Comparison of ENCODE assay signal across 23 cellular contexts in genomic region chr12:97487470-97487869, GRCh38. TPM values are rescaled to one million over a fixed set of nuclear protein-coding genes. Genes with fewer than 3 reads are reported as not detected.
DNase-seq lines count a peak whose midpoint lies in the region; ATAC-seq and TF ChIP-seq lines count a peak whose summit lies in the region.
"Had no signal": no experiment of that assay in that cellular context is flagged by ENCODE, and none has a peak within 500 bp of the region (broad histone marks: within the 10 kb centered on the region; RNA-seq: fewer than 3 reads in every experiment).

No MANE protein-coding gene starts in this region.

- H3K36me3 Mint-ChIP-seq in H9 (ENCODE audit: insufficient read depth in 1 of 3, low read depth in 3 of 3): peaks cover 8 to 38% (median 29%) of the 10 kb centered on the region in 3 experiments; a peak in 6 of 7 replicates
- H3K36me3 Mint-ChIP-seq in nephron progenitor cell (ENCODE audit: low read depth): no peaks in the 10 kb centered on the region
- H3K36me3 Mint-ChIP-seq: CD14-positive monocyte; CD8-positive, alpha-beta memory T cell had no signal

- H3K27ac ChIP-seq in H9 (ENCODE audit: insufficient read length, low read depth, low read length) (no peak overlapping the region), SJCRH30 (peak overlapping the region; percentile 63)
- H3K27ac ChIP-seq: 22Rv1; A549; BLaER1 treated with 17β-estradiol and CSF1 and Interleukin-3, amounts not matched to agents 10 nM and 100 nM had no signal

- H3K27me3 ChIP-seq in H9 (ENCODE audit: insufficient read depth, low read length) (no peaks in the 10 kb centered on the region), SJCRH30 (no peaks in the 10 kb centered on the region)
- H3K27me3 ChIP-seq: BE2C; BLaER1 treated with 17β-estradiol and CSF1 and Interleukin-3, amounts not matched to agents 10 nM and 100 nM had no signal

- no peak overlapping the region for H3K4ac ChIP-seq in H9 (ENCODE audit: low read depth, low read length)

- H3K4me1 ChIP-seq in H9 (ENCODE audit: insufficient read depth, low read length) (no peaks in the 10 kb centered on the region), SJCRH30 (peaks cover 24% of the 10 kb centered on the region)
- H3K4me1 ChIP-seq: A549; BE2C; BLaER1 treated with 17β-estradiol and CSF1 and Interleukin-3, amounts not matched to agents 10 nM and 100 nM had no signal

- no peak overlapping the region for H3K14ac ChIP-seq in H9 (ENCODE audit: insufficient read depth, low read length)

- no peak overlapping the region for H2BK12ac ChIP-seq in H9 (ENCODE audit: insufficient read length, low read depth, low read length)

- no peak overlapping the region for H2BK15ac ChIP-seq in H9 (ENCODE audit: low read depth, low read length)

- H2AK5ac ChIP-seq in H9 (ENCODE audit: insufficient read length, low read length): no peak overlapping the region

- DNase-seq in H9: no peak
- DNase-seq in SJCRH30: peak; percentile 35 to 55
- DNase-seq in islet precursor cell: peak; percentile 84
- no peak for DNase-seq in nephron progenitor cell
- no peak for DNase-seq in ureter (ENCODE audit: low spot score)
- no peak for DNase-seq in nucleus accumbens (lab: John Stamatoyannopoulos, UW)
- DNase-seq in 8988T: no peak
- DNase-seq: ACHN; AML-193; BE2C; CD4-positive, alpha-beta T cell; CD8-positive, alpha-beta memory T cell; DMS53; DMS79 treated with DMSO at 0.1 percent for 48 hours; GF-D8; GOT3; HCEC 1CT had no signal

- no peaks in the 10 kb centered on the region for H3K9me3 Mint-ChIP-seq in H9
- H3K9me3 Mint-ChIP-seq in nephron progenitor cell: no peaks in the 10 kb centered on the region
- H3K9me3 Mint-ChIP-seq: CD14-positive monocyte; CD4-positive, alpha-beta T cell had no signal

- no peak overlapping the region for H3K4me3 ChIP-seq in SJCRH30
- H3K4me3 ChIP-seq: A549; BLaER1 treated with 17β-estradiol and CSF1 and Interleukin-3, amounts not matched to agents 10 nM and 100 nM had no signal

- H3K4me1 Mint-ChIP-seq in H9 (peaks cover 15 to 24% of the 10 kb centered on the region in 2 experiments), nephron progenitor cell (peaks cover 5% of the 10 kb centered on the region)
- H3K4me1 Mint-ChIP-seq: CD14-positive monocyte; CD8-positive, alpha-beta memory T cell had no signal

- H2BK20ac ChIP-seq in H9 (ENCODE audit: low read depth, low read length, poor library complexity, severe bottlenecking): no peak overlapping the region

- no peaks in the 10 kb centered on the region for H3K36me3 ChIP-seq in SJCRH30
- H3K36me3 ChIP-seq: BE2C; BLaER1 treated with 17β-estradiol and CSF1 and Interleukin-3, amounts not matched to agents 10 nM and 100 nM had no signal

- H3K23ac ChIP-seq in H9 (ENCODE audit: insufficient read length, low read depth, low read length): no peak overlapping the region

- no peaks in the 10 kb centered on the region for H4K20me1 ChIP-seq in H9 (ENCODE audit: control insufficient read depth, insufficient read depth, insufficient read length)
- H4K20me1 ChIP-seq: BLaER1 treated with 17β-estradiol and CSF1 and Interleukin-3, amounts not matched to agents 10 nM and 100 nM had no signal

- peak overlapping the region in 2 of 3 experiments; percentile 18 to 38; a peak in 3 of 7 replicates for H3K27ac Mint-ChIP-seq in H9
- H3K27ac Mint-ChIP-seq in nephron progenitor cell: peak overlapping the region; percentile 47
- H3K27ac Mint-ChIP-seq: CD14-positive monocyte; CD4-positive, alpha-beta T cell; CD8-positive, alpha-beta memory T cell had no signal

- H4K5ac ChIP-seq in H9 (ENCODE audit: insufficient read length, low read depth, low read length): no peak overlapping the region

- no peak overlapping the region for H3K56ac ChIP-seq in H9 (ENCODE audit: insufficient read length, low read depth, low read length)

- WGBS in H9 (ENCODE audit: extremely low coverage, insufficient read length, low lambda C conversion rate): no CpG with 5 or more reads among the region's 6 CpGs

- H3K79me1 ChIP-seq in H9 (ENCODE audit: insufficient read depth, low read depth, low read length, poor library complexity, severe bottlenecking): peaks cover 8% of the 10 kb centered on the region

- H2BK120ac ChIP-seq in H9 (ENCODE audit: low read depth, low read length, poor library complexity, severe bottlenecking): no peak overlapping the region

- no peak overlapping the region for H2AFZ ChIP-seq in H9 (ENCODE audit: low read length)

- ATAC-seq in GM18870 (IDR thresholded peaks at IDR 0.05; ENCODE audit: unreplicated experiment): no peak
- ATAC-seq: A549 had no signal

- H3K79me2 ChIP-seq in H9 (ENCODE audit: insufficient read depth, low read length): peaks cover 9% of the 10 kb centered on the region; the same call in 1 of the 2 replicates

- H3K27me3 Mint-ChIP-seq in H9 (ENCODE audit: low read depth): no peaks in the 10 kb centered on the region
- H3K27me3 Mint-ChIP-seq in nephron progenitor cell (ENCODE audit: low read depth, poor library complexity): no peaks in the 10 kb centered on the region
- H3K27me3 Mint-ChIP-seq: CD4-positive, alpha-beta T cell; CD8-positive, alpha-beta memory T cell had no signal

- TF ChIP-seq CTCF in H9 (conservative IDR thresholded peaks at IDR 0.05): no peak
- no peak for TF ChIP-seq CTCF in nephron progenitor cell (IDR thresholded peaks at IDR 0.05)

- H4K8ac ChIP-seq in H9 (replicated peaks; ENCODE audit: insufficient read length, low read depth, low read length): no peak overlapping the region

- no peak overlapping the region for H4K91ac ChIP-seq in H9 (ENCODE audit: insufficient read length, low read depth, low read length)

- H3K4me2 ChIP-seq in H9 (ENCODE audit: insufficient read depth, insufficient read length, low read length): no peak overlapping the region
- H3K4me2 ChIP-seq: A549; BLaER1 treated with 17β-estradiol and CSF1 and Interleukin-3, amounts not matched to agents 10 nM and 100 nM had no signal

- no peak overlapping the region for H3K18ac ChIP-seq in H9 (ENCODE audit: insufficient read length, low read depth, low read length)

- H3K9me3 ChIP-seq in H9 (ENCODE audit: control insufficient read depth, low read depth, low read length): no peaks in the 10 kb centered on the region
- H3K9me3 ChIP-seq in SJCRH30 (replicated peaks): no peaks in the 10 kb centered on the region
- H3K9me3 ChIP-seq: A549; BE2C; BLaER1 treated with 17β-estradiol and CSF1 and Interleukin-3, amounts not matched to agents 10 nM and 100 nM had no signal

- no peak overlapping the region for H3T11ph ChIP-seq in H9 (ENCODE audit: low read length)

- no peak overlapping the region for H3K4me3 Mint-ChIP-seq in H9
- no peak overlapping the region for H3K4me3 Mint-ChIP-seq in nephron progenitor cell
- H3K4me3 Mint-ChIP-seq: CD14-positive monocyte; CD4-positive, alpha-beta T cell; CD8-positive, alpha-beta memory T cell had no signal

- no peak overlapping the region for H2BK5ac ChIP-seq in H9 (ENCODE audit: insufficient read length, low read length)

- H3K9ac ChIP-seq in H9 (ENCODE audit: extremely low read depth, insufficient read length, low read length): no peak overlapping the region
- H3K9ac ChIP-seq: BLaER1 treated with 17β-estradiol and CSF1 and Interleukin-3, amounts not matched to agents 10 nM and 100 nM had no signal

- no peaks in the 10 kb centered on the region for H3K23me2 ChIP-seq in H9 (ENCODE audit: insufficient read length, low read depth, low read length, poor library complexity, severe bottlenecking)

RNA-seq across cellular contexts. Expression of gene RMST, which starts 24.9 kb away (rescaled TPM):
- 45.8 and 57.5 TPM in 2 replicates for total RNA-seq in H9 (2021)
- total RNA-seq in SJCRH30 (2014; rRNA removed; shearing (Covaris generic)): 29.5 and 38.1 TPM in 2 replicates
- total RNA-seq in ureter: 33.3 TPM
- total RNA-seq: CD4-positive, alpha-beta T cell; CD8-positive, alpha-beta memory T cell; Daoy had no signal

Comparison
In these comparisons a context has a peak if more than half of its experiments do, and no peak if none do; other contexts are left out.
1. DNase-seq: peak in SJCRH30 (2 of 2) and islet precursor cell (single experiment); none in H9 (single experiment), nephron progenitor cell (single experiment), ureter (single experiment), nucleus accumbens (0 of 56) and 8988T (single experiment).